In genomic region chr6:37862992-37863391, GRCh38 we compare ENCODE assay signal across 21 cellular contexts. TPM values are rescaled to one million over a fixed set of nuclear protein-coding genes. Genes with fewer than 3 reads are reported as not detected.
A peak's percentile ranks its signal among the peaks of the same experiment; 100 is the strongest.
DNase-seq lines count a peak whose midpoint lies in the region; ATAC-seq and TF ChIP-seq lines count a peak whose summit lies in the region.
"Had no signal": no experiment of that assay in that cellular context is flagged by ENCODE, and none has a peak within 500 bp of the region (broad histone marks: within the 10 kb centered on the region; RNA-seq: fewer than 3 reads in every experiment).

No MANE protein-coding gene starts in this region.

- H3K9me3 Mint-ChIP-seq in naive thymus-derived CD4-positive, alpha-beta T cell, result peaks cover 0 to 1% (median 0%) of the 10 kb centered on the region in 11 donors
- no peaks in the 10 kb centered on the region for H3K9me3 Mint-ChIP-seq in activated T-helper 2 cell treated with anti-CD3 and anti-CD28 coated beads, Interferon-gamma antibody, Interleukin-2, Interleukin-4, amounts not matched to agents 10 μg/mL and 5 μg/mL and 100 μg/mL, durations not matched to agents 14 hours and 24 hours and 36 hours
- H3K9me3 Mint-ChIP-seq: GM23338, mesothelial cell of epicardium, neural crest cell had no signal

- peak overlapping the region in 1 of 10 donors; percentile 24 for H3K4me3 Mint-ChIP-seq in naive thymus-derived CD4-positive, alpha-beta T cell
- H3K4me3 Mint-ChIP-seq in activated T-helper 2 cell treated with anti-CD3 and anti-CD28 coated beads, Interferon-gamma antibody, Interleukin-2, Interleukin-4, amounts not matched to agents 10 μg/mL and 5 μg/mL and 100 μg/mL, durations not matched to agents 14 hours and 24 hours and 36 hours (ENCODE audit: low read depth), result no peak overlapping the region
- H3K4me3 Mint-ChIP-seq: GM23338, mesothelial cell of epicardium, neural crest cell had no signal

- CTCF ChIA-PET in naive thymus-derived CD4-positive, alpha-beta T cell (lab: Charles Lee), result no interaction called here

- peak; percentile 57 for DNase-seq in ELR (ENCODE audit: low read depth)
- DNase-seq in LNCaP clone FGC (ENCODE audit: low read depth), result peak; percentile 33
- peak; percentile 42 for DNase-seq in astrocyte of the spinal cord (ENCODE audit: low read depth, low spot score)
- peak; percentile 56 for DNase-seq in iris pigment epithelial cell (ENCODE audit: low read depth)
- DNase-seq in naive thymus-derived CD4-positive, alpha-beta T cell, result no peak
- DNase-seq in activated T-helper 2 cell treated with anti-CD3 and anti-CD28 coated beads, Interferon-gamma antibody, Interleukin-2, Interleukin-4, amounts not matched to agents 10 μg/mL and 5 μg/mL and 100 μg/mL, durations not matched to agents 14 hours and 24 hours and 36 hours (ENCODE audit: low spot score), result no peak
- DNase-seq: central memory CD4-positive, alpha-beta T cell; effector CD8-positive, alpha-beta T cell; foreskin melanocyte; left cardiac atrium; MV-4-11; NCI-H187 treated with DMSO at 0.1 percent for 48 hours; psoas muscle; SHP77 had no signal

- H3K4me1 Mint-ChIP-seq in naive thymus-derived CD4-positive, alpha-beta T cell, result peaks cover 37 to 88% (median 59%) of the 10 kb centered on the region in 7 donors
- peaks cover 42% of the 10 kb centered on the region for H3K4me1 Mint-ChIP-seq in activated T-helper 2 cell treated with anti-CD3 and anti-CD28 coated beads, Interferon-gamma antibody, Interleukin-2, Interleukin-4, amounts not matched to agents 10 μg/mL and 5 μg/mL and 100 μg/mL, durations not matched to agents 14 hours and 24 hours and 36 hours (ENCODE audit: low read depth)

- H3K4me3 ChIP-seq in LNCaP clone FGC (ENCODE audit: low read depth, low read length) (no peak overlapping the region), astrocyte of the spinal cord (ENCODE audit: low read depth, low read length) (no peak overlapping the region)
- no peak overlapping the region for H3K4me3 ChIP-seq in naive thymus-derived CD4-positive, alpha-beta T cell (ENCODE audit: low read length)
- H3K4me3 ChIP-seq: GM23338, psoas muscle, thyroid gland had no signal

- no peak for ATAC-seq in naive thymus-derived CD4-positive, alpha-beta T cell
- ATAC-seq in GM19467 (IDR thresholded peaks at IDR 0.05; ENCODE audit: unreplicated experiment) (no peak), GM18861 (IDR thresholded peaks at IDR 0.05; ENCODE audit: unreplicated experiment) (no peak)
- ATAC-seq: left cardiac atrium, psoas muscle had no signal

- peak overlapping the region in 1 of 9 donors; percentile 43 for H3K27ac Mint-ChIP-seq in naive thymus-derived CD4-positive, alpha-beta T cell
- H3K27ac Mint-ChIP-seq in activated T-helper 2 cell treated with anti-CD3 and anti-CD28 coated beads, Interferon-gamma antibody, Interleukin-2, Interleukin-4, amounts not matched to agents 10 μg/mL and 5 μg/mL and 100 μg/mL, durations not matched to agents 14 hours and 24 hours and 36 hours, result no peak overlapping the region
- H3K27ac Mint-ChIP-seq: GM23338, mesothelial cell of epicardium had no signal

- peaks cover 18 to 22% of the 10 kb centered on the region in 2 donors for H3K4me1 ChIP-seq in naive thymus-derived CD4-positive, alpha-beta T cell (ENCODE audit: control insufficient read depth in 2 of 2, insufficient read depth in 2 of 2, low read length in 2 of 2)

- H3K9me3 ChIP-seq in naive thymus-derived CD4-positive, alpha-beta T cell (ENCODE audit: control insufficient read depth in 2 of 3, low read length in 3 of 3), result no peaks in the 10 kb centered on the region
- H3K9me3 ChIP-seq: psoas muscle, thyroid gland had no signal

- POLR2A ChIA-PET in naive thymus-derived CD4-positive, alpha-beta T cell (lab: Charles Lee), result no interaction called here

- no peaks in the 10 kb centered on the region for H3K27me3 Mint-ChIP-seq in naive thymus-derived CD4-positive, alpha-beta T cell
- no peaks in the 10 kb centered on the region for H3K27me3 Mint-ChIP-seq in activated T-helper 2 cell treated with anti-CD3 and anti-CD28 coated beads, Interferon-gamma antibody, Interleukin-2, Interleukin-4, amounts not matched to agents 10 μg/mL and 5 μg/mL and 100 μg/mL, durations not matched to agents 14 hours and 24 hours and 36 hours (ENCODE audit: low read depth)

- no peaks in the 10 kb centered on the region for H3K36me3 ChIP-seq in naive thymus-derived CD4-positive, alpha-beta T cell (ENCODE audit: control insufficient read depth in 2 of 3, insufficient read depth in 3 of 3, low read length in 3 of 3)
- H3K36me3 ChIP-seq: thyroid gland had no signal

- intact Hi-C loops in naive thymus-derived CD4-positive, alpha-beta T cell (cut with micrococcal nuclease), result no loop called here
- intact Hi-C loops in activated T-helper 2 cell treated with anti-CD3 and anti-CD28 coated beads, Interferon-gamma antibody, Interleukin-2, Interleukin-4, amounts not matched to agents 10 μg/mL and 5 μg/mL and 100 μg/mL, durations not matched to agents 14 hours and 24 hours and 36 hours (cut with micrococcal nuclease), result no loop called here

- H3K36me3 Mint-ChIP-seq in naive thymus-derived CD4-positive, alpha-beta T cell, result peaks cover 0 to 14% (median 3%) of the 10 kb centered on the region in 5 donors
- peaks cover 4% of the 10 kb centered on the region for H3K36me3 Mint-ChIP-seq in activated T-helper 2 cell treated with anti-CD3 and anti-CD28 coated beads, Interferon-gamma antibody, Interleukin-2, Interleukin-4, amounts not matched to agents 10 μg/mL and 5 μg/mL and 100 μg/mL, durations not matched to agents 14 hours and 24 hours and 36 hours (ENCODE audit: low read depth)
- H3K36me3 Mint-ChIP-seq: mesothelial cell of epicardium had no signal

- H3K27ac ChIP-seq in naive thymus-derived CD4-positive, alpha-beta T cell (ENCODE audit: low read depth, low read length), result no peak overlapping the region
- H3K27ac ChIP-seq: C4-2B, psoas muscle, thyroid gland had no signal

- H3K27me3 ChIP-seq in naive thymus-derived CD4-positive, alpha-beta T cell (ENCODE audit: control insufficient read depth in 2 of 2, insufficient read depth in 2 of 2, low read length in 2 of 2), result no peaks in the 10 kb centered on the region
- H3K27me3 ChIP-seq: thyroid gland had no signal

- in situ Hi-C loops in astrocyte of the spinal cord (cut with HindIII; ENCODE audit: low sequenced_read_pairs), result no loop called here

- no peak for TF ChIP-seq CTCF in LNCaP clone FGC (IDR thresholded peaks at IDR 0.05; ENCODE audit: control insufficient read depth, extremely low read depth, insufficient read depth)
- TF ChIP-seq CTCF in astrocyte of the spinal cord (IDR thresholded peaks at IDR 0.05; ENCODE audit: low read depth, low read length), result no peak

RNA-seq across cellular contexts. Expression of gene ZFAND3, which starts 43.5 kb away (rescaled TPM):
- 10 to 100 TPM; 31.7 to 55.0 (median 42.5) TPM for total RNA-seq in naive thymus-derived CD4-positive, alpha-beta T cell
- 1 to 10 TPM; 3.5 to 4.4 TPM for polyA plus RNA-seq in naive thymus-derived CD4-positive, alpha-beta T cell
- total RNA-seq in activated T-helper 2 cell treated with anti-CD3 and anti-CD28 coated beads, Interferon-gamma antibody, Interleukin-2, Interleukin-4, amounts not matched to agents 10 μg/mL and 5 μg/mL and 100 μg/mL, durations not matched to agents 14 hours and 24 hours and 36 hours, result 30.8 and 34.3 TPM in 2 replicates

Comparison
In these comparisons a context has a peak if more than half of its experiments do, and no peak if none do; other contexts are left out.
1. DNase-seq: peak in ELR (single experiment), LNCaP clone FGC (single experiment), astrocyte of the spinal cord (single experiment) and iris pigment epithelial cell (single experiment); none in naive thymus-derived CD4-positive, alpha-beta T cell (0 of 9) and activated T-helper 2 cell treated with anti-CD3 and anti-CD28 coated beads, Interferon-gamma antibody, Interleukin-2, Interleukin-4, amounts not matched to agents 10 μg/mL and 5 μg/mL and 100 μg/mL, durations not matched to agents 14 hours and 24 hours and 36 hours (single experiment).